9 cellular contexts compared by ENCODE assay signal in genomic region chr1:111471012-111471411, GRCh38. TPM values are rescaled to one million over a fixed set of nuclear protein-coding genes. Genes with fewer than 3 reads are reported as not detected.
DNase-seq lines count a peak whose midpoint lies in the region; ATAC-seq and TF ChIP-seq lines count a peak whose summit lies in the region.
"Had no signal": no experiment of that assay in that cellular context is flagged by ENCODE, and none has a peak within 500 bp of the region (broad histone marks: within the 10 kb centered on the region; RNA-seq: fewer than 3 reads in every experiment).

No MANE protein-coding gene starts in this region.

- BruUV-seq in mammary epithelial cell (replicated peaks; lab: Mats Ljungman, UMichigan), result no TSS peak

- no peaks in the 10 kb centered on the region for H3K27me3 Mint-ChIP-seq in CD14-positive monocyte (ENCODE audit: low read depth in 3 of 3)
- no peaks in the 10 kb centered on the region for H3K27me3 Mint-ChIP-seq in activated T-cell treated with anti-CD3 and anti-CD28 coated beads, Interleukin-2, amount 50 U/mL, for 72 hours (ENCODE audit: low read depth)
- no peaks in the 10 kb centered on the region for H3K27me3 Mint-ChIP-seq in naive thymus-derived CD8-positive, alpha-beta T cell

- H3K9ac ChIP-seq in mammary epithelial cell (ENCODE audit: insufficient read depth, low read length), result no peak overlapping the region

- H3K27ac ChIP-seq in suprapubic skin (no peak overlapping the region), mammary epithelial cell (ENCODE audit: insufficient read depth, low read depth, low read length) (no peak overlapping the region)

- no peaks in the 10 kb centered on the region for H3K9me3 Mint-ChIP-seq in CD14-positive monocyte
- no peaks in the 10 kb centered on the region for H3K9me3 Mint-ChIP-seq in activated T-cell treated with anti-CD3 and anti-CD28 coated beads, Interleukin-2, amount 50 U/mL, for 72 hours
- no peaks in the 10 kb centered on the region for H3K9me3 Mint-ChIP-seq in naive thymus-derived CD8-positive, alpha-beta T cell

- dilution Hi-C loops in mammary epithelial cell (cut with HindIII; ENCODE audit: low sequenced_read_pairs), result no loop called here

- DNase-seq in CD14-positive monocyte (ENCODE audit: low spot score), result peak; percentile 86
- peak; percentile 99 for DNase-seq in MV-4-11 (lab: John Stamatoyannopoulos, UW)
- DNase-seq in activated T-cell treated with anti-CD3 and anti-CD28 coated beads, Interleukin-2, amount 50 U/mL, for 72 hours, result peak; percentile 71 to 74
- peak; percentile 26 to 87 (median 71) for DNase-seq in naive thymus-derived CD8-positive, alpha-beta T cell
- no peak for DNase-seq in suprapubic skin (ENCODE audit: low spot score in 2 of 2)
- no peak for DNase-seq in HPDE6-E6E7 (ENCODE audit: extremely low spot score)
- no peak for DNase-seq in mammary epithelial cell

- POLR2A ChIA-PET in naive thymus-derived CD8-positive, alpha-beta T cell (lab: Charles Lee), result interaction anchor here (0.9 to 3.3 kb wide), 8 partner anchors 8 to 285 kb away, joined by 3 to 24 read pairs (median 6); partner anchors contain the start of genes ADORA3, ATP5PB, DDX20 and TMIGD3

- 52% methylated on average over 3 of the region's 3 CpGs for WGBS in suprapubic skin
- WGBS in mammary epithelial cell (ENCODE audit: low coverage, missing lambda C conversion rate), result 86% methylated on average over 3 of the region's 3 CpGs

- H3K4me2 ChIP-seq in mammary epithelial cell (ENCODE audit: insufficient read depth, low read depth, low read length), result no peak overlapping the region

- no peak overlapping the region for H3K4me3 Mint-ChIP-seq in CD14-positive monocyte
- no peak overlapping the region for H3K4me3 Mint-ChIP-seq in activated T-cell treated with anti-CD3 and anti-CD28 coated beads, Interleukin-2, amount 50 U/mL, for 72 hours
- no peak overlapping the region for H3K4me3 Mint-ChIP-seq in naive thymus-derived CD8-positive, alpha-beta T cell

- no peak for TF ChIP-seq EP300 in suprapubic skin (IDR thresholded peaks at IDR 0.05)

- peaks cover 19 to 21% of the 10 kb centered on the region in 2 donors for H3K36me3 Mint-ChIP-seq in CD14-positive monocyte
- peaks cover 0 to 3% of the 10 kb centered on the region in 2 donors for H3K36me3 Mint-ChIP-seq in activated T-cell treated with anti-CD3 and anti-CD28 coated beads, Interleukin-2, amount 50 U/mL, for 72 hours (ENCODE audit: insufficient read depth in 2 of 2)
- H3K36me3 Mint-ChIP-seq in naive thymus-derived CD8-positive, alpha-beta T cell, result peaks cover 0 to 14% (median 3%) of the 10 kb centered on the region in 3 donors

- CTCF ChIA-PET in mammary epithelial cell (lab: Charles Lee; ENCODE audit: low non-redundant PET), result no interaction called here

- H3K9me3 ChIP-seq in suprapubic skin (no peaks in the 10 kb centered on the region), mammary epithelial cell (replicated peaks; ENCODE audit: insufficient read depth, low read length) (no peaks in the 10 kb centered on the region)

- no peaks in the 10 kb centered on the region for H3K27me3 ChIP-seq in suprapubic skin
- no peaks in the 10 kb centered on the region for H3K27me3 ChIP-seq in mammary epithelial cell (ENCODE audit: insufficient read depth, low read length)

- H3K4me1 Mint-ChIP-seq in CD14-positive monocyte, result peaks cover 19% of the 10 kb centered on the region
- H3K4me1 Mint-ChIP-seq in activated T-cell treated with anti-CD3 and anti-CD28 coated beads, Interleukin-2, amount 50 U/mL, for 72 hours (ENCODE audit: low read depth), result peaks cover 25% of the 10 kb centered on the region
- peaks cover 10 to 24% (median 17%) of the 10 kb centered on the region in 4 donors for H3K4me1 Mint-ChIP-seq in naive thymus-derived CD8-positive, alpha-beta T cell

- TF ChIP-seq POLR2A in suprapubic skin (IDR thresholded peaks at IDR 0.05), result no peak

- H3K4me3 ChIP-seq in suprapubic skin, result no peak overlapping the region
- no peak overlapping the region for H3K4me3 ChIP-seq in mammary epithelial cell (replicated peaks in 1 of 3; ENCODE audit: insufficient read depth in 1 of 3, low read depth in 2 of 3, low read length in 3 of 3)

- no peak overlapping the region for H2AFZ ChIP-seq in mammary epithelial cell (ENCODE audit: low read depth, low read length)

- H3K36me3 ChIP-seq in suprapubic skin, result peaks cover 13% of the 10 kb centered on the region
- no peaks in the 10 kb centered on the region for H3K36me3 ChIP-seq in mammary epithelial cell (ENCODE audit: insufficient read depth, low read length)

- intact Hi-C loops in CD14-positive monocyte (cut with micrococcal nuclease) (loop anchor here (5.0 kb wide), 1 partner anchor 36 kb away; no protein-coding TSS in a partner anchor), mammary epithelial cell (cut with micrococcal nuclease) (no loop called here)

- H4K20me1 ChIP-seq in mammary epithelial cell (ENCODE audit: insufficient read depth, low read length), result no peaks in the 10 kb centered on the region

- ATAC-seq in activated T-cell treated with anti-CD3 and anti-CD28 coated beads, Interleukin-2, amount 50 U/mL, for 72 hours (replicated peaks in 1 of 2), result peak; percentile 73 to 82
- ATAC-seq in naive thymus-derived CD8-positive, alpha-beta T cell, result peak; percentile 94 to 97
- ATAC-seq in HG02970 (IDR thresholded peaks at IDR 0.05; ENCODE audit: low FRiP score, unreplicated experiment), result no peak
- ATAC-seq: Panc1 had no signal

- H3K27ac Mint-ChIP-seq in CD14-positive monocyte, result no peak overlapping the region
- H3K27ac Mint-ChIP-seq in activated T-cell treated with anti-CD3 and anti-CD28 coated beads, Interleukin-2, amount 50 U/mL, for 72 hours, result no peak overlapping the region
- no peak overlapping the region for H3K27ac Mint-ChIP-seq in naive thymus-derived CD8-positive, alpha-beta T cell

- H3K79me2 ChIP-seq in mammary epithelial cell (ENCODE audit: insufficient read depth, low read length), result no peaks in the 10 kb centered on the region

- H3K4me1 ChIP-seq in suprapubic skin (no peaks in the 10 kb centered on the region), mammary epithelial cell (ENCODE audit: insufficient read depth, low read length) (no peaks in the 10 kb centered on the region)

- in situ Hi-C loops in mammary epithelial cell (cut with MboI; ENCODE audit: low sequenced_read_pairs in 2 of 2), result no loop called here

- TF ChIP-seq CTCF in CD14-positive monocyte (IDR thresholded peaks at IDR 0.05) (no peak), suprapubic skin (IDR thresholded peaks at IDR 0.05) (no peak), mammary epithelial cell (conservative IDR thresholded peaks at IDR 0.05 in 1 of 2, IDR thresholded peaks at IDR 0.05 in 1 of 2; ENCODE audit: extremely low read depth in 1 of 2, insufficient read depth in 1 of 2, low read depth in 1 of 2, low read length in 2 of 2) (no peak)

RNA-seq across cellular contexts. Expression of gene C1orf162, which starts 2.8 kb away (rescaled TPM):
- polyA plus RNA-seq in CD14-positive monocyte, result 100 to 1,000 TPM; 630 to 744 TPM
- 10 to 100 TPM; 11.4 to 11.7 TPM for total RNA-seq in activated T-cell treated with anti-CD3 and anti-CD28 coated beads, Interleukin-2, amount 50 U/mL, for 72 hours
- total RNA-seq in naive thymus-derived CD8-positive, alpha-beta T cell, result 10 to 100 TPM; 58.1 to 59.7 TPM
- 100 to 1,000 TPM; 159 to 250 (median 243) TPM for polyA plus RNA-seq in naive thymus-derived CD8-positive, alpha-beta T cell
- total RNA-seq in suprapubic skin, result 10 to 100 TPM in 1 of 4 donors, 1 to 10 TPM in 3; 3.4 to 12.2 (median 5.9) TPM
- total RNA-seq in mammary epithelial cell, result under 1 TPM; 0.17 to 0.42 TPM
- polyA plus RNA-seq in mammary epithelial cell, result 0.16 TPM
- polyA minus RNA-seq in mammary epithelial cell, result not detected

RNA-seq across cellular contexts. Expression of gene ATP5PB, which starts 21.7 kb away (rescaled TPM):
- 100 to 1,000 TPM; 557 to 597 TPM for polyA plus RNA-seq in CD14-positive monocyte
- total RNA-seq in activated T-cell treated with anti-CD3 and anti-CD28 coated beads, Interleukin-2, amount 50 U/mL, for 72 hours, result 100 to 1,000 TPM; 203 to 245 TPM
- 100 to 1,000 TPM; 105 to 115 TPM for total RNA-seq in naive thymus-derived CD8-positive, alpha-beta T cell
- 100 to 1,000 TPM; 411 to 437 (median 416) TPM for polyA plus RNA-seq in naive thymus-derived CD8-positive, alpha-beta T cell
- 100 to 1,000 TPM in 3 of 4 donors, 10 to 100 TPM in 1; 79.6 to 154 (median 140) TPM for total RNA-seq in suprapubic skin
- total RNA-seq in mammary epithelial cell, result 100 to 1,000 TPM; 184 to 228 TPM
- polyA plus RNA-seq in mammary epithelial cell, result 364 TPM
- 141 TPM for polyA minus RNA-seq in mammary epithelial cell

RNA-seq across cellular contexts. Expression of gene WDR77, which starts 22.0 kb away (rescaled TPM):
- polyA plus RNA-seq in CD14-positive monocyte, result 10 to 100 TPM; 26.4 to 28.1 TPM
- total RNA-seq in activated T-cell treated with anti-CD3 and anti-CD28 coated beads, Interleukin-2, amount 50 U/mL, for 72 hours, result 10 to 100 TPM; 15.7 to 21.5 TPM
- total RNA-seq in naive thymus-derived CD8-positive, alpha-beta T cell, result 10 to 100 TPM; 35.4 to 35.9 TPM
- 10 to 100 TPM; 36.9 to 44.6 (median 43.9) TPM for polyA plus RNA-seq in naive thymus-derived CD8-positive, alpha-beta T cell
- 10 to 100 TPM; 22.8 to 34.7 (median 33.4) TPM for total RNA-seq in suprapubic skin
- 10 to 100 TPM; 51.8 to 71.0 TPM for total RNA-seq in mammary epithelial cell
- polyA plus RNA-seq in mammary epithelial cell, result 165 TPM
- polyA minus RNA-seq in mammary epithelial cell, result 217 TPM

RNA-seq across cellular contexts. Expression of gene ADORA3, which starts 32.4 kb away (rescaled TPM):
- polyA plus RNA-seq in CD14-positive monocyte (1 to 10 TPM; 1.1 to 2.7 TPM), mammary epithelial cell (not detected)
- under 1 TPM in 1 of 2 donors, not detected in 1; 0.58 TPM for total RNA-seq in activated T-cell treated with anti-CD3 and anti-CD28 coated beads, Interleukin-2, amount 50 U/mL, for 72 hours
- total RNA-seq in naive thymus-derived CD8-positive, alpha-beta T cell, result under 1 TPM in 1 of 2 experiments, not detected in 1; 0.62 TPM
- polyA plus RNA-seq in naive thymus-derived CD8-positive, alpha-beta T cell, result not detected
- total RNA-seq in suprapubic skin (1 to 10 TPM in 1 of 4 donors, under 1 TPM in 2, not detected in 1; 0.64 to 2.0 (median 0.85) TPM), mammary epithelial cell (not detected)
- polyA minus RNA-seq in mammary epithelial cell, result not detected

RNA-seq across cellular contexts. Expression of gene TMIGD3, which starts 32.4 kb away (rescaled TPM):
- 1 to 10 TPM; 2.1 to 3.1 TPM for polyA plus RNA-seq in CD14-positive monocyte
- total RNA-seq in activated T-cell treated with anti-CD3 and anti-CD28 coated beads, Interleukin-2, amount 50 U/mL, for 72 hours, result not detected
- total RNA-seq in naive thymus-derived CD8-positive, alpha-beta T cell, result not detected
- not detected for polyA plus RNA-seq in naive thymus-derived CD8-positive, alpha-beta T cell
- 1 to 10 TPM in 1 of 4 donors, not detected in 3; 1.1 TPM for total RNA-seq in suprapubic skin
- not detected for total RNA-seq in mammary epithelial cell
- not detected for polyA plus RNA-seq in mammary epithelial cell
- not detected for polyA minus RNA-seq in mammary epithelial cell

Comparison
In these comparisons a context has a peak if more than half of its experiments do, and no peak if none do; other contexts are left out.
1. DNase-seq: peak in CD14-positive monocyte (single experiment), MV-4-11 (single experiment), activated T-cell treated with anti-CD3 and anti-CD28 coated beads, Interleukin-2, amount 50 U/mL, for 72 hours (2 of 2) and naive thymus-derived CD8-positive, alpha-beta T cell (10 of 10); none in suprapubic skin (0 of 2), HPDE6-E6E7 (single experiment) and mammary epithelial cell (single experiment).
2. RNA of gene C1orf162, which starts 2.8 kb away (total RNA-seq): 58.1 to 59.7 TPM in naive thymus-derived CD8-positive, alpha-beta T cell; 11.4 to 11.7 TPM in activated T-cell treated with anti-CD3 and anti-CD28 coated beads, Interleukin-2, amount 50 U/mL, for 72 hours, 3.4 to 12.2 TPM in suprapubic skin and 0.17 to 0.42 TPM in mammary epithelial cell; every median in the first group is over 4 times any median in the second.